ENCODE assay signal across 1 cellular context in genomic region chr2:173290046-173290445, GRCh38.
TF ChIP-seq lines count a peak whose summit lies in the region.

No MANE protein-coding gene starts in this region.

TF ChIP-seq in IMR-90, 13 proteins besides CTCF, POLR2A, EP300 and RAD21 (continued from another document):
- TF ChIP-seq MAFK (IDR thresholded peaks at IDR 0.05; ENCODE audit: low read depth, low read length), result no peak
